ENCODE assay signal across 24 cellular contexts in genomic region chr1:225886159-225887029, GRCh38. TPM values are rescaled to one million over a fixed set of nuclear protein-coding genes. Genes with fewer than 3 reads are reported as not detected.
DNase-seq lines count a peak whose midpoint lies in the region; ATAC-seq and TF ChIP-seq lines count a peak whose summit lies in the region.
"Had no signal": no experiment of that assay in that cellular context is flagged by ENCODE, and none has a peak within 500 bp of the region (broad histone marks: within the 10 kb centered on the region; RNA-seq: fewer than 3 reads in every experiment).

No MANE protein-coding gene starts in this region.

- H3K9me3 ChIP-seq in CD8-positive, alpha-beta T cell (ENCODE audit: low read length), result no peaks in the 10 kb centered on the region
- no peaks in the 10 kb centered on the region for H3K9me3 ChIP-seq in endodermal cell (ENCODE audit: control insufficient read depth, low read length)
- H3K9me3 ChIP-seq in GM23248 (ENCODE audit: low read depth), result no peaks in the 10 kb centered on the region
- H3K9me3 ChIP-seq: BLaER1 treated with 17β-estradiol and CSF1 and Interleukin-3, amounts not matched to agents 10 nM and 100 nM; MG63 had no signal

- H3K36me3 Mint-ChIP-seq in CD8-positive, alpha-beta T cell, result peaks cover 3% of the 10 kb centered on the region
- H3K36me3 Mint-ChIP-seq in endodermal cell (ENCODE audit: low read depth) (peaks cover 18% of the 10 kb centered on the region), nephron (ENCODE audit: low read depth) (no peaks in the 10 kb centered on the region)
- H3K36me3 Mint-ChIP-seq: activated CD4-positive, alpha-beta memory T cell treated with anti-CD3 and anti-CD28 coated beads for 36 hours; IgD-negative memory B cell; natural killer cell had no signal

- H3K4me3 ChIP-seq in CD8-positive, alpha-beta T cell (ENCODE audit: low read depth, low read length), result no peak overlapping the region
- peak overlapping the region; percentile 89 for H3K4me3 ChIP-seq in endodermal cell (ENCODE audit: low read length)
- no peak overlapping the region for H3K4me3 ChIP-seq in GM23248
- H3K4me3 ChIP-seq: BLaER1 treated with 17β-estradiol and CSF1 and Interleukin-3, amounts not matched to agents 10 nM and 100 nM; coronary artery; MG63 had no signal

- H4K20me1 ChIP-seq in GM23248 (ENCODE audit: insufficient read depth), result no peaks in the 10 kb centered on the region

- H3K9me2 ChIP-seq in GM23248 (ENCODE audit: insufficient read depth), result no peaks in the 10 kb centered on the region

- peaks cover 8% of the 10 kb centered on the region for H3K79me2 ChIP-seq in GM23248 (ENCODE audit: insufficient read depth)

- no peak overlapping the region for H3K4me2 ChIP-seq in GM23248 (ENCODE audit: unreplicated experiment)
- H3K4me2 ChIP-seq: BLaER1 treated with 17β-estradiol and CSF1 and Interleukin-3, amounts not matched to agents 10 nM and 100 nM had no signal

- intact Hi-C loops in CD8-positive, alpha-beta T cell (cut with DNase I, micrococcal nuclease), result no loop called here

- H2AFZ ChIP-seq in GM23248, result no peak overlapping the region

- H3K27me3 Mint-ChIP-seq in CD8-positive, alpha-beta T cell (ENCODE audit: low read depth), result no peaks in the 10 kb centered on the region
- no peaks in the 10 kb centered on the region for H3K27me3 Mint-ChIP-seq in endodermal cell (ENCODE audit: insufficient read depth)
- no peaks in the 10 kb centered on the region for H3K27me3 Mint-ChIP-seq in nephron (ENCODE audit: low read depth)
- H3K27me3 Mint-ChIP-seq: activated CD4-positive, alpha-beta memory T cell treated with anti-CD3 and anti-CD28 coated beads for 36 hours; activated naive CD8-positive, alpha-beta T cell treated with anti-CD3 and anti-CD28 coated beads, Interleukin-2, amount 50 U/mL, for 24 hours had no signal

- H3K4me3 Mint-ChIP-seq in CD8-positive, alpha-beta T cell, result no peak overlapping the region
- H3K4me3 Mint-ChIP-seq in endodermal cell (peak overlapping the region; percentile 87), nephron (peak overlapping the region; percentile 25 to 46 (median 34))
- H3K4me3 Mint-ChIP-seq: activated CD4-positive, alpha-beta memory T cell treated with anti-CD3 and anti-CD28 coated beads for 36 hours; activated naive CD8-positive, alpha-beta T cell treated with anti-CD3 and anti-CD28 coated beads, Interleukin-2, amount 50 U/mL, for 24 hours; natural killer cell had no signal

- in situ Hi-C loops in GM23248 (cut with MboI), result no loop called here

- CTCF ChIA-PET in CD8-positive, alpha-beta T cell (lab: Charles Lee), result interaction anchor here (11.8 kb wide), 1 partner anchor 22 kb away, joined by 172 read pairs; no protein-coding TSS in a partner anchor

- H3F3A ChIP-seq in GM23248 (ENCODE audit: insufficient read depth), result 0 out of 2 replicates have a peak, but pooled peaks cover under 1% of the 10 kb centered on the region

- POLR2A ChIA-PET in CD8-positive, alpha-beta T cell (lab: Charles Lee), result interaction anchor here (1.0 to 1.1 kb wide), 2 partner anchors 10 to 108 kb away, joined by 3 read pairs; no protein-coding TSS in a partner anchor

- H3K9ac ChIP-seq in endodermal cell (ENCODE audit: extremely low read depth, low read length, poor library complexity, severe bottlenecking), result peak overlapping the region; percentile 100
- H3K9ac ChIP-seq in GM23248, result no peak overlapping the region
- H3K9ac ChIP-seq: BLaER1 treated with 17β-estradiol and CSF1 and Interleukin-3, amounts not matched to agents 10 nM and 100 nM had no signal

- H3K27ac ChIP-seq in CD8-positive, alpha-beta T cell (ENCODE audit: low read depth, low read length), result no peak overlapping the region
- H3K27ac ChIP-seq in endodermal cell (ENCODE audit: low read depth, low read length) (no peak overlapping the region), GM23248 (no peak overlapping the region)
- H3K27ac ChIP-seq: BLaER1 treated with 17β-estradiol and CSF1 and Interleukin-3, amounts not matched to agents 10 nM and 100 nM; brain microvascular endothelial cell; coronary artery had no signal

- peaks cover 25% of the 10 kb centered on the region for H3K4me1 Mint-ChIP-seq in CD8-positive, alpha-beta T cell (ENCODE audit: low read depth)
- H3K4me1 Mint-ChIP-seq in endodermal cell (peaks cover 44% of the 10 kb centered on the region), nephron (peaks cover 29% of the 10 kb centered on the region)

- ATAC-seq in CD8-positive, alpha-beta T cell, result no peak
- ATAC-seq in HG03135 (IDR thresholded peaks at IDR 0.05; ENCODE audit: unreplicated experiment), result no peak
- ATAC-seq: activated naive CD8-positive, alpha-beta T cell treated with anti-CD3 and anti-CD28 coated beads, Interleukin-2, amount 50 U/mL, for 24 hours; natural killer cell; Right ventricle myocardium inferior had no signal

- no peak for TF ChIP-seq CTCF in CD8-positive, alpha-beta T cell (IDR thresholded peaks at IDR 0.05)
- TF ChIP-seq CTCF in endodermal cell (conservative IDR thresholded peaks at IDR 0.05) (no peak), nephron (IDR thresholded peaks at IDR 0.05; ENCODE audit: unreplicated experiment in 3 of 3) (no peak)

- H3K27ac Mint-ChIP-seq in CD8-positive, alpha-beta T cell, result peak overlapping the region; percentile 18
- H3K27ac Mint-ChIP-seq in endodermal cell (peak overlapping the region; percentile 86), nephron (peak overlapping the region in 1 of 3 experiments; percentile 51)
- H3K27ac Mint-ChIP-seq: activated CD4-positive, alpha-beta memory T cell treated with anti-CD3 and anti-CD28 coated beads for 36 hours; activated naive CD8-positive, alpha-beta T cell treated with anti-CD3 and anti-CD28 coated beads, Interleukin-2, amount 50 U/mL, for 24 hours; IgD-negative memory B cell; natural killer cell had no signal

- H3K36me3 ChIP-seq in CD8-positive, alpha-beta T cell (ENCODE audit: insufficient read depth, low read length), result no peaks in the 10 kb centered on the region
- H3K36me3 ChIP-seq in endodermal cell (ENCODE audit: control insufficient read depth, insufficient read depth, low read length) (peaks cover 23% of the 10 kb centered on the region), GM23248 (ENCODE audit: low read depth) (no peaks in the 10 kb centered on the region)
- H3K36me3 ChIP-seq: BLaER1 treated with 17β-estradiol and CSF1 and Interleukin-3, amounts not matched to agents 10 nM and 100 nM; brain microvascular endothelial cell; MG63 had no signal

- H3K9me3 Mint-ChIP-seq in CD8-positive, alpha-beta T cell, result no peaks in the 10 kb centered on the region
- H3K9me3 Mint-ChIP-seq in endodermal cell (no peaks in the 10 kb centered on the region), nephron (no peaks in the 10 kb centered on the region)
- H3K9me3 Mint-ChIP-seq: activated CD4-positive, alpha-beta memory T cell treated with anti-CD3 and anti-CD28 coated beads for 36 hours; activated naive CD8-positive, alpha-beta T cell treated with anti-CD3 and anti-CD28 coated beads, Interleukin-2, amount 50 U/mL, for 24 hours; IgD-negative memory B cell; natural killer cell had no signal

- 84 to 87% methylated on average over 6 to 18 of the region's 19 CpGs for WGBS in endodermal cell (ENCODE audit: insufficient coverage in 1 of 2, insufficient read length in 1 of 2), 2 experiments
- 88 to 91% methylated on average over 18 to 19 of the region's 19 CpGs for WGBS in GM23248 (ENCODE audit: low coverage in 1 of 2, low lambda C conversion rate in 2 of 2, missing lambda C conversion rate in 2 of 2), 2 experiments

- DNase-seq in CD8-positive, alpha-beta T cell, result no peak
- DNase-seq in HT-29 (ENCODE audit: low spot score) (peak; percentile 16), endodermal cell (no peak), GM23248 (no peak), GOT3 (lab: John Stamatoyannopoulos, UW) (no peak)
- DNase-seq in activated CD4-positive, alpha-beta T cell treated with anti-CD3 and anti-CD28 coated beads, Interleukin-2, amount 50 U/mL, for 48 hours, result no peak
- DNase-seq: activated CD4-positive, alpha-beta memory T cell treated with anti-CD3 and anti-CD28 coated beads for 36 hours; activated CD4-positive, CD25-positive, alpha-beta regulatory T cell; activated effector memory CD4-positive, alpha-beta T cell treated with Interleukin-2 at 50 U/mL for 16 hours; activated naive CD8-positive, alpha-beta T cell treated with anti-CD3 and anti-CD28 coated beads, Interleukin-2, amount 50 U/mL, for 24 hours; brain microvascular endothelial cell; MG63; natural killer cell; NCI-H1436 treated with DMSO at 0.1 percent for 48 hours; NCI-H748 treated with DMSO at 0.1 percent for 48 hours; substantia nigra had no signal

- no peaks in the 10 kb centered on the region for H3K27me3 ChIP-seq in CD8-positive, alpha-beta T cell (ENCODE audit: insufficient read depth, low read length)
- H3K27me3 ChIP-seq in endodermal cell (ENCODE audit: control insufficient read depth, insufficient read depth, low read length, poor library complexity, severe bottlenecking), result no peaks in the 10 kb centered on the region
- H3K27me3 ChIP-seq in GM23248 (replicated peaks; ENCODE audit: insufficient read depth), result no peaks in the 10 kb centered on the region
- H3K27me3 ChIP-seq: brain microvascular endothelial cell, MG63 had no signal

- H3K4me1 ChIP-seq in CD8-positive, alpha-beta T cell (ENCODE audit: insufficient read depth, low read length), result peaks cover 8% of the 10 kb centered on the region
- H3K4me1 ChIP-seq in endodermal cell (ENCODE audit: control insufficient read depth, insufficient read depth, low read length), result peaks cover 3% of the 10 kb centered on the region
- H3K4me1 ChIP-seq in GM23248 (ENCODE audit: insufficient read depth), result peaks cover 5% of the 10 kb centered on the region; the same call in 1 of the 2 replicates

RNA-seq across cellular contexts. Expression of gene LEFTY1, which starts 2.6 kb away (rescaled TPM):
- not detected for total RNA-seq in CD8-positive, alpha-beta T cell
- total RNA-seq in HT-29 (2014; rRNA removed; shearing (Covaris generic)), result 0.05 and 0.13 TPM in 2 replicates
- total RNA-seq in endodermal cell, result 100 to 1,000 TPM in 1 of 2 donors, 10 to 100 TPM in 1; 76.0 to 660 TPM
- polyA plus RNA-seq in endodermal cell (2013, experiment 1 of 2), result 184 TPM
- polyA plus RNA-seq in endodermal cell (2013, experiment 2 of 2), result 274 TPM
- not detected in 2 replicates for total RNA-seq in GM23248 (2014; rRNA removed; shearing (Covaris generic))
- polyA plus RNA-seq in GM23248 (2016; fragmentation: Nextera tagmentation; extraction: Ambion mirVana), result not detected in 2 replicates
- total RNA-seq: G401, mesenteric fat pad, natural killer cell, Right ventricle myocardium inferior had no signal
- polyA plus RNA-seq: IgD-negative memory B cell had no signal

RNA-seq across cellular contexts. Expression of gene TMEM63A, which starts 4.2 kb away (rescaled TPM):
- 100 to 1,000 TPM; 132 to 144 TPM for total RNA-seq in CD8-positive, alpha-beta T cell
- total RNA-seq in HT-29 (2014; rRNA removed; shearing (Covaris generic)), result 88.9 and 98.3 TPM in 2 replicates
- 100 to 1,000 TPM; 194 to 232 TPM for total RNA-seq in endodermal cell
- polyA plus RNA-seq in endodermal cell (2013, experiment 1 of 2), result 34.7 TPM
- polyA plus RNA-seq in endodermal cell (2013, experiment 2 of 2), result 38.8 TPM
- 9.7 and 11.9 TPM in 2 replicates for total RNA-seq in GM23248 (2014; rRNA removed; shearing (Covaris generic))
- polyA plus RNA-seq in GM23248 (2016; fragmentation: Nextera tagmentation; extraction: Ambion mirVana), result 8.5 and 13.5 TPM in 2 replicates

RNA-seq across cellular contexts. Expression of gene PYCR2, which starts 37.7 kb away (rescaled TPM):
- total RNA-seq in CD8-positive, alpha-beta T cell, result 10 to 100 TPM; 27.3 to 30.6 TPM
- total RNA-seq in HT-29 (2014; rRNA removed; shearing (Covaris generic)), result 60.6 and 67.4 TPM in 2 replicates
- total RNA-seq in endodermal cell, result 100 to 1,000 TPM in 1 of 2 donors, 10 to 100 TPM in 1; 94.5 to 101 TPM
- 74.6 TPM for polyA plus RNA-seq in endodermal cell (2013, experiment 1 of 2)
- polyA plus RNA-seq in endodermal cell (2013, experiment 2 of 2), result 71.4 TPM
- total RNA-seq in GM23248 (2014; rRNA removed; shearing (Covaris generic)), result 59.1 and 69.6 TPM in 2 replicates
- 55.5 and 61.1 TPM in 2 replicates for polyA plus RNA-seq in GM23248 (2016; fragmentation: Nextera tagmentation; extraction: Ambion mirVana)

RNA-seq across cellular contexts. Expression of gene LEFTY2, which starts 54.6 kb away (rescaled TPM):
- not detected for total RNA-seq in CD8-positive, alpha-beta T cell
- total RNA-seq in HT-29 (2014; rRNA removed; shearing (Covaris generic)), result not detected in 2 replicates
- 100 to 1,000 TPM; 272 to 938 TPM for total RNA-seq in endodermal cell
- 318 TPM for polyA plus RNA-seq in endodermal cell (2013, experiment 1 of 2)
- 376 TPM for polyA plus RNA-seq in endodermal cell (2013, experiment 2 of 2)
- total RNA-seq in GM23248 (2014; rRNA removed; shearing (Covaris generic)), result not detected in 2 replicates
- not detected in 2 replicates for polyA plus RNA-seq in GM23248 (2016; fragmentation: Nextera tagmentation; extraction: Ambion mirVana)
- total RNA-seq: activated CD4-positive, alpha-beta memory T cell treated with anti-CD3 and anti-CD28 coated beads for 36 hours; G401; natural killer cell had no signal

Comparison
In these comparisons a context has a peak if more than half of its experiments do, and no peak if none do; other contexts are left out.
1. RNA of gene LEFTY1, which starts 2.6 kb away (total RNA-seq): 76.0 to 660 TPM in endodermal cell; not detected in CD8-positive, alpha-beta T cell, 0.05 to 0.13 TPM in HT-29 and not detected in GM23248; every median in the first group is over 10 times any median in the second.